ENCODE assay signal across 1 cellular context in the genomic region with DNA sequence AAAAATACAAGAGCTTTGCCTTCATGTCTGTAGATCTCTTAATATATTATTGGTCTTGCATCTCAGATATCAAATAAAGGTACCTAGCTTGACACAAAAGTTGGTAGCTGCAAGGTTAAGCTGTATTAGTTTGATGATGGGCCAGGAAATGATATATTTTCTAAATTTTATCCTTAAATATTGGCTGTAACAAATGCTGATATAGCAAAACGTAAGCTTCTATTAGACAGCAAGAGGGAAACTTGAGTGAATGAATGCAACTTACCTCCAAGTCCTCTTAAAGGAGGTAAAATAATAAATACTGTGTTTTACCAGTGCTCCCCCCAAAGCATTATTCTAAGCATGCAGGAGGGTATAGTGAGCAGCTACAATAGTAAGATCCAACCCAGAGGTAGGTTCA. TPM values are rescaled to one million over a fixed set of nuclear protein-coding genes. Genes with fewer than 3 reads are reported as not detected.
"Had no signal": no experiment of that assay in that cellular context is flagged by ENCODE, and none has a peak within 500 bp of the region (broad histone marks: within the 10 kb centered on the region; RNA-seq: fewer than 3 reads in every experiment).

No MANE protein-coding gene starts in this region.

RNA-seq across cellular contexts. Expression of gene CXADR, which starts 4.2 kb away (rescaled TPM):
- total RNA-seq: LHCN-M2 had no signal
